ENCODE assay signal across 7 cellular contexts in genomic region chr1:176768532-176768931, GRCh38.
"Had no signal": no experiment of that assay in that cellular context is flagged by ENCODE, and none has a peak within 500 bp of the region (broad histone marks: within the 10 kb centered on the region; RNA-seq: fewer than 3 reads in every experiment).

No MANE protein-coding gene starts in this region.

- H3K4me3 ChIP-seq: GM23338 had no signal

- H2AFZ ChIP-seq: GM23338 had no signal

- H3K4me2 ChIP-seq: GM23338 had no signal

- DNase-seq: H9, HCEC 1CT, KBM-7 had no signal

- FAIRE-seq: H1, H54, HTR-8/SVneo had no signal

- ATAC-seq: GM23338 had no signal
